ENCODE assay signal across 1 cellular context in genomic region chr17:41553176-41553575, GRCh38.
TF ChIP-seq lines count a peak whose summit lies in the region.

No MANE protein-coding gene starts in this region.

TF ChIP-seq in IMR-90, 13 proteins besides CTCF, POLR2A, EP300 and RAD21:
- no peak for TF ChIP-seq ELK1 (IDR thresholded peaks at IDR 0.05; ENCODE audit: borderline replicate concordance, low read depth, low read length)
- TF ChIP-seq MXI1 (IDR thresholded peaks at IDR 0.05; ENCODE audit: borderline replicate concordance, low read depth, low read length), result no peak
- TF ChIP-seq MAFK (IDR thresholded peaks at IDR 0.05; ENCODE audit: low read depth, low read length), result no peak
- no peak for TF ChIP-seq CHD1 (IDR thresholded peaks at IDR 0.05; ENCODE audit: low read depth, low read length)
- no peak for TF ChIP-seq MAZ (IDR thresholded peaks at IDR 0.05; ENCODE audit: borderline replicate concordance, low read depth, low read length)
- TF ChIP-seq, protein P1, sequence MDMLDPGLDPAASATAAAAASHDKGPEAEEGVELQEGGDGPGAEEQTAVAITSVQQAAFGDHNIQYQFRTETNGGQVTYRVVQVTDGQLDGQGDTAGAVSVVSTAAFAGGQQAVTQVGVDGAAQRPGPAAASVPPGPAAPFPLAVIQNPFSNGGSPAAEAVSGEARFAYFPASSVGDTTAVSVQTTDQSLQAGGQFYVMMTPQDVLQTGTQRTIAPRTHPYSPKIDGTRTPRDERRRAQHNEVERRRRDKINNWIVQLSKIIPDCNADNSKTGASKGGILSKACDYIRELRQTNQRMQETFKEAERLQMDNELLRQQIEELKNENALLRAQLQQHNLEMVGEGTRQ (IDR thresholded peaks at IDR 0.05; ENCODE audit: low read depth, low read length), result no peak
- TF ChIP-seq FOS (IDR thresholded peaks at IDR 0.05; ENCODE audit: low read depth, low read length), result no peak
- no peak for TF ChIP-seq RCOR1 (IDR thresholded peaks at IDR 0.05; ENCODE audit: insufficient replicate concordance, low read length)
- no peak for TF ChIP-seq NFE2L2 (IDR thresholded peaks at IDR 0.05; ENCODE audit: low read depth, low read length)
- no peak for TF ChIP-seq BHLHE40 (IDR thresholded peaks at IDR 0.05; ENCODE audit: low read depth, low read length)
- no peak for TF ChIP-seq SMC3 (IDR thresholded peaks at IDR 0.05; ENCODE audit: low read depth, low read length)
- TF ChIP-seq CEBPB (IDR thresholded peaks at IDR 0.05; ENCODE audit: low read depth, low read length), result no peak
- no peak for TF ChIP-seq RFX5 (IDR thresholded peaks at IDR 0.05; ENCODE audit: low read depth, low read length)
TF ChIP-seq in IMR-90: peak in this region for 0.
